8 cellular contexts compared by ENCODE assay signal in the genomic region with DNA sequence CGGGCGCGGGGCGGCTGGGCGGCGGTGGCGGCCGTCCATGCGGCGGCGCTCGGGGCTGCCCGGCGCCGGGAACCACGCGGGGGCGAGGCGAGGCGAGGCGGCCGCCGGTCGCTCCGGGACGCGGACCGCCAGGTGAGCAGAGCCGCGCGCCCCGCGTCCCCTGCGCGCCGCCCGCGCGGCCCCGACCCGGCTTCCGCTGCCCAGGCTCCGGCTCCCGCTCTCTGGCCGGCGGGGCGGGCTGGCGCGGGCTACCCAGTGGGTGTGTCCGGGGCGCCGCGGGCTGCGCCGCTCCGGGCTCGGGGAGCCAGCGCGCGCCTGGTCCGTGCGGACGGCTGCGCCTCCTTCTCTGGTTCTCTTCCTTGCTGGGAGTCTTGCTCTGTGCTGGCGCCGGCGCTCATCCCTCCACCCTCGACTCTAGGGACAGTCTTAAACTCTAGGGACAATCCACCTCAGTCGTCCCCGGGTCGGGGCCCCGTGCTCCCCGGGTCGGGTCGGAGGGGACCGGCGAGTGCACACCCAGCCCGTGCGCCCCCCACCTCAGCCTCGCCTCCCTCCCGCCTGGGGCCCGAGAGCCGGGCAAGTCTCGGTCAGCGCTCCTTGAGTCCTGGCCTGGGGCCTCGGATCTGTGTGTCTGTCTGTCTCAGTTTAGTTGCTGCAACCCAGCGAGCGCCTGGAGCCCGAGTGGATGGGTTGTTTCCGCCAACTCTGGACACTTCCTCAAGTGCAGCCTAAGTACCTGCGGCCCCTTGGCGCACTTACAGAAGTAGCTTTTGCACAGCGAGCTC. TPM values are rescaled to one million over a fixed set of nuclear protein-coding genes. Genes with fewer than 3 reads are reported as not detected.
A peak's percentile ranks its signal among the peaks of the same experiment; 100 is the strongest.
DNase-seq lines count a peak whose midpoint lies in the region; ATAC-seq and TF ChIP-seq lines count a peak whose summit lies in the region.

No MANE protein-coding gene starts in this region.

- DNase-seq in NCI-H82 (lab: John Stamatoyannopoulos, UW): peak; percentile 24
- no peak for DNase-seq in NCI-H82 treated with DMSO at 0.1 percent for 48 hours (lab: John Stamatoyannopoulos, UW; ENCODE audit: unreplicated experiment)
- peak; percentile 35 for DNase-seq in NCI-H774 (lab: John Stamatoyannopoulos, UW)
- peak in 3 of 61 donors; percentile 8 to 53 (median 10) for DNase-seq in caudate nucleus (lab: John Stamatoyannopoulos, UW)
- DNase-seq in left kidney (ENCODE audit: low read depth, low spot score): peak; percentile 74
- no peak for DNase-seq in suprapubic skin (ENCODE audit: low spot score in 2 of 2)
- DNase-seq in activated gamma-delta T cell (lab: John Stamatoyannopoulos, UW): no peak

- no peak for TF ChIP-seq CTCF in suprapubic skin (IDR thresholded peaks at IDR 0.05)

- peak overlapping the region; percentile 62 for H3K4me3 ChIP-seq in suprapubic skin

- no peaks in the 10 kb centered on the region for H3K36me3 ChIP-seq in suprapubic skin

- H3K27me3 ChIP-seq in suprapubic skin: peaks cover 5% of the 10 kb centered on the region

- TF ChIP-seq POLR2A in suprapubic skin (IDR thresholded peaks at IDR 0.05): no peak

- peak; percentile 40 for ATAC-seq in HG02588 (IDR thresholded peaks at IDR 0.05; ENCODE audit: unreplicated experiment)

- no peaks in the 10 kb centered on the region for H3K9me3 ChIP-seq in suprapubic skin

- no peak for TF ChIP-seq EP300 in suprapubic skin (IDR thresholded peaks at IDR 0.05)

- WGBS in suprapubic skin: 5% methylated on average over 11 of the region's 93 CpGs

- peaks cover 17% of the 10 kb centered on the region for H3K4me1 ChIP-seq in suprapubic skin

- H3K27ac ChIP-seq in caudate nucleus (ENCODE audit: low read depth, low read length): peak overlapping the region; percentile 67
- H3K27ac ChIP-seq in suprapubic skin: peak overlapping the region; percentile 74

RNA-seq across cellular contexts. Expression of gene THSD4, which starts 0.5 kb away (rescaled TPM):
- total RNA-seq in suprapubic skin: 10 to 100 TPM; 16.6 to 25.3 (median 24.1) TPM

Comparison
In these comparisons a context has a peak if more than half of its experiments do, and no peak if none do; other contexts are left out.
1. DNase-seq: peak in NCI-H82 (single experiment), NCI-H774 (single experiment) and left kidney (single experiment); none in NCI-H82 treated with DMSO at 0.1 percent for 48 hours (single experiment), suprapubic skin (0 of 2) and activated gamma-delta T cell (single experiment).